ENCODE assay signal across 8 cellular contexts in genomic region chr9:83979812-83980394, GRCh38. TPM values are rescaled to one million over a fixed set of nuclear protein-coding genes. Genes with fewer than 3 reads are reported as not detected.
DNase-seq lines count a peak whose midpoint lies in the region; ATAC-seq and TF ChIP-seq lines count a peak whose summit lies in the region.

Gene HNRNPK (minus strand): TSS chr9:83980215. CDS start chr9:83978252, 1,963 bp downstream.

- H3K4me3 ChIP-seq in spleen, result peak within 1 kb of the TSS; percentile 75 to 97 (median 91)

- intact Hi-C loops in spleen (cut with DNase I; ENCODE audit: low total_unique reads), result loop anchor here (10.0 kb wide), 1 partner anchor 175 kb away; no protein-coding TSS in a partner anchor

- ATAC-seq in GM19025 (IDR thresholded peaks at IDR 0.05; ENCODE audit: low read depth, unreplicated experiment) (peak; percentile 82), HG03280 (IDR thresholded peaks at IDR 0.05; ENCODE audit: unreplicated experiment) (peak; percentile 79)

- H3K4me1 ChIP-seq in spleen, result peaks cover 25 to 79% (median 57%) of the 10 kb centered on the region in 6 donors

- DNase-seq in AG09319 (ENCODE audit: extremely low read depth, low read depth) (peak; percentile 99), NCI-H345 (lab: John Stamatoyannopoulos, UW) (peak; percentile 97), inferior parietal cortex (ENCODE audit: extremely low spot score) (peak; percentile 99), spleen (peak; percentile 98)
- DNase-seq in activated CD4-positive, CD25-positive, alpha-beta regulatory T cell treated with anti-CD3 and anti-CD28 coated beads, Interleukin-2, amount 50 U/mL, for 16 hours (ENCODE audit: low read depth, low spot score), result peak; percentile 97
- peak; percentile 99 for DNase-seq in central memory CD4-positive, alpha-beta T cell

- H3K27me3 ChIP-seq in spleen (replicated peaks in 1 of 7), result no peaks in the 10 kb centered on the region

- no peak; the same call in 1 of the 2 replicates for TF ChIP-seq CTCF in AG09319 (IDR thresholded peaks at IDR 0.05; ENCODE audit: low read depth, low read length)
- peak in 1 of 11 experiments; percentile 28 for TF ChIP-seq CTCF in spleen (IDR thresholded peaks at IDR 0.05 in 8 of 11, conservative IDR thresholded peaks at IDR 0.05 in 3 of 11)

- no peaks in the 10 kb centered on the region for H3K9me3 ChIP-seq in spleen

- peak within 1 kb of the TSS; percentile 97 to 100 (median 99) for H3K27ac ChIP-seq in spleen

- TF ChIP-seq POLR2A in spleen (IDR thresholded peaks at IDR 0.05), result peak in 1 of 3 donors; percentile 12

- WGBS in spleen, 5 donors, result 0 to 1% (median 0%) methylated on average over 31 to 57 of the region's 57 CpGs

- peaks cover 0 to 33% (median 24%) of the 10 kb centered on the region in 6 donors for H3K36me3 ChIP-seq in spleen

RNA-seq across cellular contexts. Expression of gene HNRNPK, which starts in this region (rescaled TPM):
- 100 to 1,000 TPM; 464 to 543 (median 486) TPM for total RNA-seq in spleen
- polyA plus RNA-seq in spleen, result 100 to 1,000 TPM; 245 to 313 (median 308) TPM

Comparison
In these comparisons a context has a peak if more than half of its experiments do, and no peak if none do; other contexts are left out.
1. Peak in every context shown above with its lines: DNase-seq, ATAC-seq, H3K4me3 ChIP-seq and H3K27ac ChIP-seq.